8 cellular contexts compared by ENCODE assay signal in genomic region chr4:53653484-53654053, GRCh38.
DNase-seq lines count a peak whose midpoint lies in the region; ATAC-seq lines count a peak whose summit lies in the region.

No MANE protein-coding gene starts in this region.

- no peak overlapping the region for H4K91ac ChIP-seq in neuronal stem cell (ENCODE audit: low read depth, low read length, poor library complexity)

- H3K27ac ChIP-seq in right cardiac atrium (ENCODE audit: low read length) (peak overlapping the region; percentile 36), neuronal stem cell (replicated peaks; ENCODE audit: low read length) (no peak overlapping the region)

- H3K18ac ChIP-seq in neuronal stem cell (ENCODE audit: low read length) = no peak overlapping the region

- no peak overlapping the region for H2AFZ ChIP-seq in neuronal stem cell (ENCODE audit: low read length)

- H4K8ac ChIP-seq in neuronal stem cell (ENCODE audit: low read depth, low read length) = no peak overlapping the region

- no peak overlapping the region for H2BK15ac ChIP-seq in neuronal stem cell (ENCODE audit: low read length)

- H3K23ac ChIP-seq in neuronal stem cell (ENCODE audit: low read depth, low read length, poor library complexity) = no peak overlapping the region

- no peak overlapping the region for H2AK5ac ChIP-seq in neuronal stem cell (ENCODE audit: low read depth, low read length)

- no peak overlapping the region for H3K4me2 ChIP-seq in neuronal stem cell (ENCODE audit: insufficient read depth, low read length, poor library complexity, severe bottlenecking)

- intact Hi-C loops in right cardiac atrium (cut with DNase I) = loop anchor here in 2 of 4 donors (10.0 kb wide), 1 partner anchor 159 kb away; no protein-coding TSS in a partner anchor

- no peak overlapping the region for H2BK120ac ChIP-seq in neuronal stem cell (ENCODE audit: low read depth, low read length)

- peak; percentile 57 for ATAC-seq in GM18502 (IDR thresholded peaks at IDR 0.05; ENCODE audit: poor library complexity, unreplicated experiment)
- ATAC-seq in HG02678 (IDR thresholded peaks at IDR 0.05; ENCODE audit: unreplicated experiment) = peak; percentile 68
- no peak for ATAC-seq in right cardiac atrium
- ATAC-seq in HG03280 (IDR thresholded peaks at IDR 0.05; ENCODE audit: unreplicated experiment) = no peak

- H3K79me1 ChIP-seq in neuronal stem cell (ENCODE audit: low read depth, low read length) = no peaks in the 10 kb centered on the region

- H3K27me3 ChIP-seq in right cardiac atrium (ENCODE audit: control insufficient read depth, insufficient read depth) (no peaks in the 10 kb centered on the region), neuronal stem cell (ENCODE audit: control insufficient read depth in 3 of 3, insufficient read depth in 3 of 3, low read depth in 1 of 3, low read length in 3 of 3) (no peaks in the 10 kb centered on the region)

- no peak overlapping the region for H3K9ac ChIP-seq in neuronal stem cell (ENCODE audit: low read depth, low read length, poor library complexity)

- H3K4ac ChIP-seq in neuronal stem cell (ENCODE audit: low read length) = no peak overlapping the region

- no peak overlapping the region for H3K14ac ChIP-seq in neuronal stem cell (ENCODE audit: low read length)

- H3K36me3 ChIP-seq in neuronal stem cell (replicated peaks in 1 of 2; ENCODE audit: control insufficient read depth in 2 of 2, insufficient read depth in 2 of 2, low read length in 2 of 2) = no peaks in the 10 kb centered on the region

- DNase-seq in NCI-H748 (lab: John Stamatoyannopoulos, UW; ENCODE audit: unreplicated experiment) = peak; percentile 91
- peak in 1 of 3 donors; percentile 37 for DNase-seq in right cardiac atrium
- no peak for DNase-seq in SW 1271 (lab: John Stamatoyannopoulos, UW)
- DNase-seq in neuronal stem cell (ENCODE audit: low spot score) = no peak
- no peak for DNase-seq in HK-2 (ENCODE audit: unreplicated experiment)

- no peaks in the 10 kb centered on the region for H3K9me3 ChIP-seq in right cardiac atrium (ENCODE audit: control insufficient read depth, low read length)
- no peaks in the 10 kb centered on the region for H3K9me3 ChIP-seq in neuronal stem cell (replicated peaks in 1 of 2; ENCODE audit: control insufficient read depth in 2 of 2, insufficient read depth in 1 of 2, low read depth in 1 of 2, low read length in 2 of 2)

- 71% methylated on average over 6 of the region's 6 CpGs for WGBS in right cardiac atrium
- no CpG with 5 or more reads among the region's 6 CpGs for WGBS in neuronal stem cell (ENCODE audit: extremely low coverage in 2 of 2, insufficient read length in 2 of 2, insufficient replicate concordance in 1 of 2), 2 donors

- no peak overlapping the region for H2BK12ac ChIP-seq in neuronal stem cell (ENCODE audit: low read length)

- H3K4me1 ChIP-seq in right cardiac atrium (ENCODE audit: control insufficient read depth, insufficient read depth, low read length) = peaks cover 6% of the 10 kb centered on the region
- peaks cover 0 to 4% of the 10 kb centered on the region in 2 donors for H3K4me1 ChIP-seq in neuronal stem cell (ENCODE audit: control insufficient read depth in 2 of 2, insufficient read depth in 1 of 2, low read depth in 1 of 2, low read length in 2 of 2)

- H3K4me3 ChIP-seq in right cardiac atrium (ENCODE audit: low read length) (no peak overlapping the region), neuronal stem cell (ENCODE audit: low read length in 2 of 2) (no peak overlapping the region)

- H2BK5ac ChIP-seq in neuronal stem cell (ENCODE audit: low read length) = no peak overlapping the region

Comparison
In these comparisons a context has a peak if more than half of its experiments do, and no peak if none do; other contexts are left out.
1. ATAC-seq: peak in GM18502 (single experiment) and HG02678 (single experiment); none in right cardiac atrium (0 of 2) and HG03280 (single experiment).